Comparison of ENCODE assay signal across 18 cellular contexts in the genomic region with DNA sequence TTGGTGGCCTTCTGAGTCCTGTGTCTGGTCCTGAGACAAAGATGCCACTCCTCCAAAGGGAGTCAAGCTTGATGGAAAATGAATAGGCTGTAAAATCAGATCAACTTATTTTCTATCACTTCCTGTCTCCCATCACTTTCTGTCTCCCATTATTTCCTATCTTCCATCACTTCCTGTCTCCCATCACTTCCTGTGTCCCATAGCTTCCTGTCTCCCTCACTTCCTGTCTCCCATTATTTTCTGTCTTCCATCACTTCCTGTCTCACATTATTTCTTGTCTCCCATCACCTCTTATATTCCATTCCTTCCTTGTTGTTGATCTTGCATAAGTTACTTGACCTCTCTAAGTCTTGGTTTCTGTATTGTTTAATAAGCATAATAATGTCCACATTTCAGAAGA.
"Had no signal": no experiment of that assay in that cellular context is flagged by ENCODE, and none has a peak within 500 bp of the region (broad histone marks: within the 10 kb centered on the region; RNA-seq: fewer than 3 reads in every experiment).

No MANE protein-coding gene starts in this region.

- ATAC-seq: gastroesophageal sphincter; left lobe of liver; mucosa of descending colon; naive thymus-derived CD8-positive, alpha-beta T cell had no signal

- H3K4me3 ChIP-seq: esophagus squamous epithelium, gastroesophageal sphincter, mucosa of descending colon, right atrium auricular region, stomach, thoracic aorta, transverse colon had no signal

- DNase-seq: dermis blood vessel endothelial cell; esophagus squamous epithelium; foreskin fibroblast; glutamatergic neuron; islet precursor cell; mammary epithelial cell; mucosa of descending colon; naive thymus-derived CD8-positive, alpha-beta T cell; small intestine; stimulated activated CD4-positive, alpha-beta T cell treated with anti-CD3 and anti-CD28 coated beads, Interleukin-12 subunit alpha, Interleukin-12 subunit beta, amount 100 ng/mL, for 4 hours; stimulated activated naive CD4-positive, alpha-beta T cell; stomach; substantia nigra; transverse colon had no signal

- FAIRE-seq: small intestine had no signal

- H3K27ac ChIP-seq: esophagus squamous epithelium, gastroesophageal sphincter, right atrium auricular region, stomach, thoracic aorta, transverse colon had no signal

- H3K9me3 ChIP-seq: esophagus squamous epithelium, mucosa of descending colon, right atrium auricular region, thoracic aorta, transverse colon had no signal

- H3K4me1 ChIP-seq: gastroesophageal sphincter, right atrium auricular region, stomach, transverse colon had no signal

- H3K36me3 ChIP-seq: esophagus squamous epithelium, gastroesophageal sphincter, right atrium auricular region, stomach, thoracic aorta, transverse colon had no signal

- H3K27me3 ChIP-seq: esophagus squamous epithelium, gastroesophageal sphincter, right atrium auricular region, stomach, transverse colon had no signal
